ENCODE assay signal across 1 cellular context in genomic region chr5:80672140-80672736, GRCh38.
TF ChIP-seq lines count a peak whose summit lies in the region.

No MANE protein-coding gene starts in this region.

TF ChIP-seq in HepG2, 621 proteins besides CTCF, POLR2A, EP300 and RAD21 (continued from another document):
- TF ChIP-seq AHDC1 (CRISPR knock-in tag; IDR thresholded peaks at IDR 0.05; ENCODE audit: borderline replicate concordance) (no peak), ZFY (CRISPR knock-in tag; IDR thresholded peaks at IDR 0.05) (no peak), STAG1 (CRISPR knock-in tag; IDR thresholded peaks at IDR 0.05) (peak; percentile 91), HDAC2 (CRISPR knock-in tag; IDR thresholded peaks at IDR 0.05) (no peak), ZNF646 (CRISPR knock-in tag; IDR thresholded peaks at IDR 0.05) (no peak), ZFP36 (IDR thresholded peaks at IDR 0.05; ENCODE audit: borderline replicate concordance, low read depth, low read length, partially characterized antibody) (no peak), TRIM24 (CRISPR knock-in tag; IDR thresholded peaks at IDR 0.05) (no peak), ELF3 (CRISPR knock-in tag; IDR thresholded peaks at IDR 0.05) (peak; percentile 38; the same call in 1 of the 2 replicates), TERF1 (CRISPR knock-in tag; IDR thresholded peaks at IDR 0.05) (no peak), NR2C2 (CRISPR knock-in tag; IDR thresholded peaks at IDR 0.05; ENCODE audit: borderline replicate concordance) (no peak), CEBPG (CRISPR knock-in tag; IDR thresholded peaks at IDR 0.05) (0 out of 2 replicates have a peak, but pooled peaks have one; percentile 17), KLF16 (CRISPR knock-in tag; IDR thresholded peaks at IDR 0.05) (0 out of 4 replicates have a peak, but pooled peaks of 1 of the 2 experiments have one; percentile 49), ZBTB3 (CRISPR knock-in tag; IDR thresholded peaks at IDR 0.05; ENCODE audit: borderline replicate concordance, low read depth) (no peak), RXRB (CRISPR knock-in tag; IDR thresholded peaks at IDR 0.05; ENCODE audit: borderline replicate concordance) (peak; percentile 30; the same call in 1 of the 2 replicates), NPAS2 (CRISPR knock-in tag; IDR thresholded peaks at IDR 0.05; ENCODE audit: borderline replicate concordance) (no peak), AKNA (CRISPR knock-in tag; IDR thresholded peaks at IDR 0.05; ENCODE audit: borderline replicate concordance) (no peak)
